10 cellular contexts compared by ENCODE assay signal in genomic region chr4:37873383-37873782, GRCh38. TPM values are rescaled to one million over a fixed set of nuclear protein-coding genes. Genes with fewer than 3 reads are reported as not detected.
DNase-seq lines count a peak whose midpoint lies in the region; ATAC-seq and TF ChIP-seq lines count a peak whose summit lies in the region.
"Had no signal": no experiment of that assay in that cellular context is flagged by ENCODE, and none has a peak within 500 bp of the region (broad histone marks: within the 10 kb centered on the region; RNA-seq: fewer than 3 reads in every experiment).

No MANE protein-coding gene starts in this region.

- RAD21 ChIA-PET in HCT116 (lab: Charles Lee; ENCODE audit: low non-redundant PET in 1 of 2, low total read pairs in 2 of 2, uncharacterized antibody in 2 of 2, unreplicated experiment in 2 of 2), result no interaction called here

- H3K4me1 ChIP-seq in HCT116 (ENCODE audit: control insufficient read depth in 1 of 2, insufficient read depth in 2 of 2, low read length in 2 of 2), result no peaks in the 10 kb centered on the region
- peaks cover 18% of the 10 kb centered on the region for H3K4me1 ChIP-seq in PC-3 (ENCODE audit: insufficient read depth, low read length)
- H3K4me1 ChIP-seq in fibroblast of lung (ENCODE audit: control insufficient read depth, extremely low read depth, insufficient read depth, low read length), result no peaks in the 10 kb centered on the region
- peaks cover 0 to 21% (median 11%) of the 10 kb centered on the region in 3 donors for H3K4me1 ChIP-seq in esophagus squamous epithelium

- H3K9ac ChIP-seq in HCT116 (ENCODE audit: low read length), result no peak overlapping the region
- H3K9ac ChIP-seq in PC-3 (ENCODE audit: low read length), result no peak overlapping the region
- H3K9ac ChIP-seq in fibroblast of lung (ENCODE audit: insufficient read depth, low read length), result no peak overlapping the region

- BruUV-seq in HCT116 (replicated peaks; lab: Mats Ljungman, UMichigan) (no TSS peak), PC-3 (replicated peaks; lab: Mats Ljungman, UMichigan) (no TSS peak)

- H3K79me2 ChIP-seq in HCT116 (ENCODE audit: insufficient read depth, low read length) (no peaks in the 10 kb centered on the region), PC-3 (ENCODE audit: low read length) (no peaks in the 10 kb centered on the region), fibroblast of lung (ENCODE audit: control insufficient read depth, insufficient read depth, low read length) (no peaks in the 10 kb centered on the region)

- H3K4me2 ChIP-seq in HCT116 (ENCODE audit: low read length) (no peak overlapping the region), PC-3 (ENCODE audit: low read length) (0 out of 2 replicates have a peak overlapping the region, but pooled peaks have one; percentile 26), fibroblast of lung (ENCODE audit: extremely low read depth, insufficient read depth, low read length) (no peak overlapping the region)

- TF ChIP-seq POLR2A in HCT116 (IDR thresholded peaks at IDR 0.05; ENCODE audit: borderline replicate concordance, extremely low read depth, insufficient read depth, insufficient read length), result no peak
- no peak for TF ChIP-seq POLR2A in esophagus squamous epithelium (IDR thresholded peaks at IDR 0.05)

- intact Hi-C loops in HCT116 (cut with micrococcal nuclease), result no loop called here
- intact Hi-C loops in PC-3 (cut with micrococcal nuclease), result no loop called here
- intact Hi-C loops in esophagus squamous epithelium (cut with DNase I), result no loop called here

- H3K9me2 ChIP-seq in HCT116 (ENCODE audit: insufficient read depth) (no peaks in the 10 kb centered on the region), PC-3 (replicated peaks; ENCODE audit: low read length) (no peaks in the 10 kb centered on the region)

- H3K36me3 ChIP-seq in HCT116 (ENCODE audit: control insufficient read depth in 1 of 2, insufficient read depth in 2 of 2, low read length in 2 of 2) (no peaks in the 10 kb centered on the region), PC-3 (ENCODE audit: low read depth, low read length) (no peaks in the 10 kb centered on the region), fibroblast of lung (ENCODE audit: control insufficient read depth, insufficient read depth, low read length) (no peaks in the 10 kb centered on the region), esophagus squamous epithelium (peaks cover 0 to 17% (median 0%) of the 10 kb centered on the region in 3 donors)
- H3K36me3 ChIP-seq: cardiac muscle cell had no signal

- H3K27me3 ChIP-seq in HCT116 (ENCODE audit: insufficient read depth, low read length) (no peaks in the 10 kb centered on the region), PC-3 (ENCODE audit: low read length) (no peaks in the 10 kb centered on the region), fibroblast of lung (ENCODE audit: control insufficient read depth, insufficient read depth, low read length) (no peaks in the 10 kb centered on the region), esophagus squamous epithelium (no peaks in the 10 kb centered on the region)
- H3K27me3 ChIP-seq: cardiac muscle cell had no signal

- TF ChIP-seq RAD21 in HCT116 (IDR thresholded peaks at IDR 0.05; ENCODE audit: low read depth), result no peak

- ATAC-seq in HCT116, result no peak
- peak; percentile 98 for ATAC-seq in PC-3

- no peaks in the 10 kb centered on the region for H4K20me1 ChIP-seq in HCT116 (ENCODE audit: insufficient read depth)
- no peaks in the 10 kb centered on the region for H4K20me1 ChIP-seq in PC-3 (ENCODE audit: low read length)
- no peaks in the 10 kb centered on the region for H4K20me1 ChIP-seq in fibroblast of lung (ENCODE audit: control insufficient read depth, extremely low read depth, insufficient read depth, low read length)

- CTCF ChIA-PET in HCT116 (lab: Charles Lee), result no interaction called here
- CTCF ChIA-PET in PC-3 (lab: Charles Lee), result no interaction called here

- no peaks in the 10 kb centered on the region for H3F3A ChIP-seq in PC-3 (ENCODE audit: low read length, unreplicated experiment)

- H2AFZ ChIP-seq in HCT116 (ENCODE audit: low read depth, low read length, poor library complexity, severe bottlenecking) (no peak overlapping the region), PC-3 (ENCODE audit: low read length) (no peak overlapping the region), fibroblast of lung (ENCODE audit: low read length) (no peak overlapping the region)

- DNase-seq in HCT116 (ENCODE audit: low read depth, low spot score) (no peak), PC-3 (peak; percentile 86), fibroblast of lung (ENCODE audit: low read depth in 2 of 2) (peak; percentile 64 to 87), renal cortical epithelial cell (ENCODE audit: low read depth) (peak; percentile 87), foreskin melanocyte (no peak), esophagus squamous epithelium (lab: John Stamatoyannopoulos, UW) (no peak), DMS79 (lab: John Stamatoyannopoulos, UW) (no peak)
- no peak for DNase-seq in stimulated activated naive CD4-positive, alpha-beta T cell (lab: John Stamatoyannopoulos, UW)
- DNase-seq: NCI-H1694 had no signal

- no peak overlapping the region for H3K4me3 ChIP-seq in HCT116 (replicated peaks in 1 of 2; ENCODE audit: low read depth in 1 of 2, low read length in 2 of 2)
- H3K4me3 ChIP-seq in PC-3 (ENCODE audit: low read length), result no peak overlapping the region
- H3K4me3 ChIP-seq in fibroblast of lung (replicated peaks in 1 of 4; ENCODE audit: control extremely low read depth in 1 of 4, insufficient read depth in 1 of 4, low read depth in 3 of 4, low read length in 4 of 4), result no peak overlapping the region
- no peak overlapping the region for H3K4me3 ChIP-seq in esophagus squamous epithelium
- H3K4me3 ChIP-seq: cardiac muscle cell had no signal

- H3K9me3 ChIP-seq in HCT116 (ENCODE audit: control insufficient read depth in 1 of 2, insufficient read depth in 1 of 2, low read depth in 1 of 2, low read length in 2 of 2) (no peaks in the 10 kb centered on the region), PC-3 (ENCODE audit: low read length) (no peaks in the 10 kb centered on the region), fibroblast of lung (ENCODE audit: control insufficient read depth, insufficient read depth, low read depth, low read length) (no peaks in the 10 kb centered on the region), esophagus squamous epithelium (no peaks in the 10 kb centered on the region)

- WGBS in esophagus squamous epithelium, 2 donors, result 62 to 89% methylated on average over 1 of the region's 1 CpG

- TF ChIP-seq CTCF in HCT116 (IDR thresholded peaks at IDR 0.05 in 2 of 3, conservative IDR thresholded peaks at IDR 0.05 in 1 of 3; ENCODE audit: borderline replicate concordance in 1 of 3, insufficient read depth in 1 of 3, low read depth in 2 of 3, low read length in 2 of 3) (no peak), PC-3 (conservative IDR thresholded peaks at IDR 0.05; ENCODE audit: low read depth, low read length) (no peak), fibroblast of lung (conservative IDR thresholded peaks at IDR 0.05 in 1 of 2, IDR thresholded peaks at IDR 0.05 in 1 of 2; ENCODE audit: low read depth in 1 of 2, low read length in 2 of 2) (no peak), esophagus squamous epithelium (IDR thresholded peaks at IDR 0.05) (no peak)

- no peak overlapping the region for H3K27ac ChIP-seq in HCT116 (ENCODE audit: low read depth, low read length)
- H3K27ac ChIP-seq in PC-3 (ENCODE audit: low read length), result peak overlapping the region; percentile 63
- no peak overlapping the region for H3K27ac ChIP-seq in fibroblast of lung (ENCODE audit: insufficient read depth, low read length)
- peak overlapping the region in 2 of 4 donors; percentile 50 to 57 for H3K27ac ChIP-seq in esophagus squamous epithelium
- H3K27ac ChIP-seq: cardiac muscle cell had no signal

- POLR2A ChIA-PET in HCT116 (lab: Charles Lee), result no interaction called here
- POLR2A ChIA-PET in PC-3 (lab: Charles Lee; ENCODE audit: unreplicated experiment), result no interaction called here

TF ChIP-seq in HCT116, 20 proteins besides CTCF, POLR2A, EP300 and RAD21:
- TF ChIP-seq CEBPB (IDR thresholded peaks at IDR 0.05; ENCODE audit: low read depth), result peak; percentile 88
- TF ChIP-seq FOSL1 (IDR thresholded peaks at IDR 0.05; ENCODE audit: low read depth), result peak; percentile 40; the same call in 1 of the 2 replicates
- no peak for TF ChIP-seq TCF7L2 (IDR thresholded peaks at IDR 0.05; ENCODE audit: borderline replicate concordance, extremely low read depth, insufficient read depth, insufficient read length)
- no peak for TF ChIP-seq POLR2AphosphoS5 (IDR thresholded peaks at IDR 0.05; ENCODE audit: low read depth, low read length)
- no peak for TF ChIP-seq EZH2 (IDR thresholded peaks at IDR 0.05)
- TF ChIP-seq JUND (IDR thresholded peaks at IDR 0.05), result peak; percentile 49; the same call in 1 of the 2 replicates
- no peak for TF ChIP-seq ELF1 (IDR thresholded peaks at IDR 0.05; ENCODE audit: borderline replicate concordance, low read depth)

RNA-seq across cellular contexts. Expression of gene TBC1D1, which starts 17.5 kb away (rescaled TPM):
- total RNA-seq in HCT116 (2021; ENCODE audit: unreplicated experiment) (82.7 TPM), PC-3 (2014; rRNA removed) (87.0 and 89.0 TPM in 2 replicates), fibroblast of lung (57.3 and 90.0 TPM in 2 replicates), renal cortical epithelial cell (176 and 181 TPM in 2 replicates), esophagus squamous epithelium (10 to 100 TPM in 3 of 4 donors, 1 to 10 TPM in 1; 6.9 to 44.6 (median 25.6) TPM)
- polyA plus RNA-seq in HCT116 (2012), result 64.4 and 65.0 TPM in 2 replicates
- 39.7 and 52.1 TPM in 2 replicates for polyA plus RNA-seq in fibroblast of lung
- 46.5 and 67.9 TPM in 2 replicates for polyA plus RNA-seq in fibroblast of lung (2012)
- 34.4 and 132 TPM in 2 replicates for polyA minus RNA-seq in fibroblast of lung (ENCODE audit: low replicate concordance)

RNA-seq across cellular contexts. Expression of gene PGM2, which starts 46.9 kb away (rescaled TPM):
- 48.6 TPM for total RNA-seq in HCT116 (2021; ENCODE audit: unreplicated experiment)
- polyA plus RNA-seq in HCT116 (2012), result 20.3 and 22.8 TPM in 2 replicates
- total RNA-seq in PC-3 (2014; rRNA removed), result 21.0 and 28.6 TPM in 2 replicates
- total RNA-seq in fibroblast of lung, result 14.1 and 15.0 TPM in 2 replicates
- 14.3 and 15.1 TPM in 2 replicates for polyA plus RNA-seq in fibroblast of lung
- 14.4 and 16.0 TPM in 2 replicates for polyA plus RNA-seq in fibroblast of lung (2012)
- 0.89 and 1.9 TPM in 2 replicates for polyA minus RNA-seq in fibroblast of lung (ENCODE audit: low replicate concordance)
- total RNA-seq in renal cortical epithelial cell, result 37.4 and 59.2 TPM in 2 replicates
- total RNA-seq in esophagus squamous epithelium, result 100 to 1,000 TPM in 2 of 4 donors, 10 to 100 TPM in 2; 65.6 to 127 (median 93.6) TPM

Comparison
In these comparisons a context has a peak if more than half of its experiments do, and no peak if none do; other contexts are left out.
1. DNase-seq: peak in PC-3 (single experiment), fibroblast of lung (2 of 2) and renal cortical epithelial cell (single experiment); none in HCT116 (single experiment), foreskin melanocyte (single experiment), esophagus squamous epithelium (single experiment), DMS79 (single experiment) and stimulated activated naive CD4-positive, alpha-beta T cell (0 of 6).